27 cellular contexts compared by ENCODE assay signal in genomic region chr6:121460170-121460569, GRCh38. TPM values are rescaled to one million over a fixed set of nuclear protein-coding genes. Genes with fewer than 3 reads are reported as not detected.
A peak's percentile ranks its signal among the peaks of the same experiment; 100 is the strongest.
DNase-seq lines count a peak whose midpoint lies in the region; ATAC-seq and TF ChIP-seq lines count a peak whose summit lies in the region.
"Had no signal": no experiment of that assay in that cellular context is flagged by ENCODE, and none has a peak within 500 bp of the region (broad histone marks: within the 10 kb centered on the region; RNA-seq: fewer than 3 reads in every experiment).

No MANE protein-coding gene starts in this region.

- no peaks in the 10 kb centered on the region for H3K9me3 Mint-ChIP-seq in chondrocyte (ENCODE audit: low read depth)
- no peaks in the 10 kb centered on the region for H3K9me3 Mint-ChIP-seq in nephron progenitor cell
- H3K9me3 Mint-ChIP-seq: activated CD4-positive, alpha-beta T cell treated with anti-CD3 and anti-CD28 coated beads, Interleukin-2, amount 10 ng/mL, durations not matched to agents 24 days and 14 days; activated naive CD8-positive, alpha-beta T cell treated with anti-CD3 and anti-CD28 coated beads, Interleukin-2, amount 50 U/mL, for 24 hours; dendritic cell treated with granulocyte-macrophage colony-stimulating factor and Interleukin-4, amounts not matched to agents 40 ng/mL and 50 ng/mL, for 4 days; memory B cell; stimulated activated effector memory CD8-positive, alpha-beta T cell treated with anti-CD3 and anti-CD28 coated beads, Interleukin-12 subunit alpha, Interleukin-12 subunit beta, amount 100 ng/mL, for 72 hours had no signal

- H3K4me1 Mint-ChIP-seq in chondrocyte (ENCODE audit: low read depth) = peaks cover 6% of the 10 kb centered on the region
- no peaks in the 10 kb centered on the region for H3K4me1 Mint-ChIP-seq in nephron progenitor cell
- H3K4me1 Mint-ChIP-seq: activated CD4-positive, alpha-beta T cell treated with anti-CD3 and anti-CD28 coated beads, Interleukin-2, amount 10 ng/mL, durations not matched to agents 24 days and 14 days; activated naive CD8-positive, alpha-beta T cell treated with anti-CD3 and anti-CD28 coated beads, Interleukin-2, amount 50 U/mL, for 24 hours; memory B cell; stimulated activated effector memory CD8-positive, alpha-beta T cell treated with anti-CD3 and anti-CD28 coated beads, Interleukin-12 subunit alpha, Interleukin-12 subunit beta, amount 100 ng/mL, for 72 hours had no signal

- H3K27me3 Mint-ChIP-seq in chondrocyte (ENCODE audit: low read depth) = no peaks in the 10 kb centered on the region
- no peaks in the 10 kb centered on the region for H3K27me3 Mint-ChIP-seq in nephron progenitor cell (ENCODE audit: low read depth, poor library complexity)
- H3K27me3 Mint-ChIP-seq: activated naive CD8-positive, alpha-beta T cell treated with anti-CD3 and anti-CD28 coated beads, Interleukin-2, amount 50 U/mL, for 24 hours; dendritic cell treated with granulocyte-macrophage colony-stimulating factor and Interleukin-4, amounts not matched to agents 40 ng/mL and 50 ng/mL, for 4 days; memory B cell had no signal

- no peak for DNase-seq in chondrocyte (ENCODE audit: low spot score)
- no peak for DNase-seq in stimulated activated CD4-positive, alpha-beta T cell treated with anti-CD3 and anti-CD28 coated beads, Interleukin-4, amount 100 ng/mL, for 24 hours
- DNase-seq in nephron progenitor cell = no peak
- no peak for DNase-seq in NCI-H2171 (lab: John Stamatoyannopoulos, UW)
- DNase-seq: activated CD4-positive, alpha-beta T cell treated with anti-CD3 and anti-CD28 coated beads, Interleukin-2, amount 10 ng/mL, durations not matched to agents 24 days and 14 days; activated gamma-delta T cell treated with Interleukin-2 at 50 U/mL for 16 hours; activated naive CD8-positive, alpha-beta T cell treated with anti-CD3 and anti-CD28 coated beads, Interleukin-2, amount 50 U/mL, for 24 hours; activated T-cell treated with anti-CD3 and anti-CD28 coated beads, Interleukin-2, amount 50 U/mL, for 1 hour; caudate nucleus; COR-L47; DMS53; NCI-H1048; NCI-H187; NCI-H526 treated with DMSO at 0.1 percent for 48 hours; Peyer's patch; right lobe of liver; SIG-M5; stimulated activated CD4-positive, alpha-beta T cell treated with anti-CD3 and anti-CD28 coated beads, Interleukin-4, amount 100 ng/mL, for 1 hour; substantia nigra; upper lobe of left lung; WERI-Rb-1 had no signal

- H3K36me3 Mint-ChIP-seq in chondrocyte (ENCODE audit: low read depth) (no peaks in the 10 kb centered on the region), nephron progenitor cell (ENCODE audit: low read depth) (no peaks in the 10 kb centered on the region)
- H3K36me3 Mint-ChIP-seq: memory B cell; stimulated activated effector memory CD8-positive, alpha-beta T cell treated with anti-CD3 and anti-CD28 coated beads, Interleukin-12 subunit alpha, Interleukin-12 subunit beta, amount 100 ng/mL, for 72 hours had no signal

- H3K4me3 Mint-ChIP-seq in chondrocyte (ENCODE audit: unreplicated experiment) = no peak overlapping the region
- H3K4me3 Mint-ChIP-seq in nephron progenitor cell = no peak overlapping the region
- H3K4me3 Mint-ChIP-seq: activated CD4-positive, alpha-beta T cell treated with anti-CD3 and anti-CD28 coated beads, Interleukin-2, amount 10 ng/mL, durations not matched to agents 24 days and 14 days; activated naive CD8-positive, alpha-beta T cell treated with anti-CD3 and anti-CD28 coated beads, Interleukin-2, amount 50 U/mL, for 24 hours; dendritic cell treated with granulocyte-macrophage colony-stimulating factor and Interleukin-4, amounts not matched to agents 40 ng/mL and 50 ng/mL, for 4 days; memory B cell; stimulated activated effector memory CD8-positive, alpha-beta T cell treated with anti-CD3 and anti-CD28 coated beads, Interleukin-12 subunit alpha, Interleukin-12 subunit beta, amount 100 ng/mL, for 72 hours had no signal

- TF ChIP-seq CTCF in chondrocyte (IDR thresholded peaks at IDR 0.05) (no peak), nephron progenitor cell (IDR thresholded peaks at IDR 0.05) (no peak)

- H3K27ac Mint-ChIP-seq in chondrocyte (ENCODE audit: unreplicated experiment) (no peak overlapping the region), nephron progenitor cell (no peak overlapping the region)
- H3K27ac Mint-ChIP-seq: activated CD4-positive, alpha-beta T cell treated with anti-CD3 and anti-CD28 coated beads, Interleukin-2, amount 10 ng/mL, durations not matched to agents 24 days and 14 days; activated naive CD8-positive, alpha-beta T cell treated with anti-CD3 and anti-CD28 coated beads, Interleukin-2, amount 50 U/mL, for 24 hours; dendritic cell treated with granulocyte-macrophage colony-stimulating factor and Interleukin-4, amounts not matched to agents 40 ng/mL and 50 ng/mL, for 4 days; memory B cell; stimulated activated effector memory CD8-positive, alpha-beta T cell treated with anti-CD3 and anti-CD28 coated beads, Interleukin-12 subunit alpha, Interleukin-12 subunit beta, amount 100 ng/mL, for 72 hours had no signal

- ATAC-seq in GM18867 (IDR thresholded peaks at IDR 0.05; ENCODE audit: unreplicated experiment) (peak; percentile 64), GM21786 (IDR thresholded peaks at IDR 0.05; ENCODE audit: unreplicated experiment) (peak; percentile 55), HG03103 (IDR thresholded peaks at IDR 0.05; ENCODE audit: low read depth, unreplicated experiment) (peak; percentile 87)
- ATAC-seq: activated naive CD8-positive, alpha-beta T cell treated with anti-CD3 and anti-CD28 coated beads, Interleukin-2, amount 50 U/mL, for 24 hours; right lobe of liver; stimulated activated effector memory CD8-positive, alpha-beta T cell treated with anti-CD3 and anti-CD28 coated beads, Interleukin-12 subunit alpha, Interleukin-12 subunit beta, amount 100 ng/mL, for 72 hours had no signal

RNA-seq across cellular contexts. Expression of gene GJA1, which starts 24.7 kb away (rescaled TPM):
- 194 to 296 TPM (median 295 TPM) in 3 replicates for total RNA-seq in chondrocyte
- total RNA-seq: activated CD4-positive, alpha-beta T cell treated with anti-CD3 and anti-CD28 coated beads, Interleukin-2, amount 10 ng/mL, durations not matched to agents 24 days and 14 days had no signal
